19 cellular contexts compared by ENCODE assay signal in the genomic region with DNA sequence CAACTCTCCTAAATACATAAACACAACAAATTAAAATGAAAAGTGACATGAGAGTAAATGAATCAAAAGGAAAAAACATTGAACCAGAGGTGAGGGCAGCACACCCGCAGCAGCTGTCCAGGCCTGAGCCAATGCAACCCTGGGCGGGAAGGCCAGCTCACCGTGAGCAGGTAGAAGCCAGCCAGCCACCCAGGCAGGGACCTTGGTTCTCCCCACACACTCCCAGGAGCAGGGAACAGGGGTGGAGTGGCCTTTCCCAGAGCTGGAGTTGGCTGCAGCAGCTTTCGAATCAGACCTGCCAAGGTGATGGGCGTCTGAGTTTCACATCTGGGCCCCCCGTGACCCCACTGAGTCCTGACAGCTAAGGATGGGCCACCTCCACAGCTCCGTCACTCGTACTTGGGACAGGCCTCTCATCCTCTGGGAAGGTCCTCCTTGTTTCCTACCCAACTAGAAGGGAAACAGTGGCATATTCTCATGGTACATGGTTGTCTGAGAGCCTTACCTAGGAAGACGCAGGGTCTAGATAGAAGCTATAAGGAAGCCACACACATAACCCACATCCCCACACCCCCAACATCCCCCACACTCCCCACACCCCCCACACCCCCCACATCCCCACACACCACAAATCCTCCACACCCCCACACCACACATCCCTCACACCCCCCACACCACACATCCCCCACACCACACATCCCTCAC.
"Had no signal": no experiment of that assay in that cellular context is flagged by ENCODE, and none has a peak within 500 bp of the region (broad histone marks: within the 10 kb centered on the region; RNA-seq: fewer than 3 reads in every experiment).

No MANE protein-coding gene starts in this region.

- H3K9me3 Mint-ChIP-seq: activated CD4-positive, alpha-beta memory T cell treated with anti-CD3 and anti-CD28 coated beads, Interleukin-2, amount 10 ng/mL, durations not matched to agents 7 days and 5 days; activated naive CD4-positive, alpha-beta T cell treated with anti-CD3 and anti-CD28 coated beads, Interleukin-2, amount 10 ng/mL, durations not matched to agents 7 days and 5 days; activated naive CD8-positive, alpha-beta T cell treated with anti-CD3 and anti-CD28 coated beads, Interleukin-2, amount 50 U/mL, for 24 hours; activated T-cell treated with anti-CD3 and anti-CD28 coated beads, Interleukin-2, amount 50 U/mL, for 4 hours; brain; naive thymus-derived CD4-positive, alpha-beta T cell had no signal

- DNase-seq: activated CD4-positive, alpha-beta memory T cell treated with anti-CD3 and anti-CD28 coated beads, Interleukin-2, amount 10 ng/mL, durations not matched to agents 7 days and 5 days; activated CD4-positive, alpha-beta T cell treated with anti-CD3 and anti-CD28 coated beads for 48 hours; activated CD4-positive, CD25-positive, alpha-beta regulatory T cell; activated effector memory CD4-positive, alpha-beta T cell treated with Interleukin-2 at 50 U/mL for 16 hours; activated naive CD4-positive, alpha-beta T cell treated with anti-CD3 and anti-CD28 coated beads, Interleukin-2, amount 10 ng/mL, durations not matched to agents 7 days and 5 days; activated naive CD8-positive, alpha-beta T cell treated with anti-CD3 and anti-CD28 coated beads, Interleukin-2, amount 50 U/mL, for 24 hours; activated T-cell treated with anti-CD3 and anti-CD28 coated beads, Interleukin-2, amount 50 U/mL, for 4 hours; erythroblast; gastrocnemius medialis; heart right ventricle; left ventricle myocardium superior; naive thymus-derived CD4-positive, alpha-beta T cell; retina; stomach; T-helper 1 cell; T1000; trophoblast cell had no signal

- H3K9me3 ChIP-seq: gastrocnemius medialis, heart right ventricle, stomach, vagina had no signal

- H3K27me3 Mint-ChIP-seq: activated CD4-positive, alpha-beta memory T cell treated with anti-CD3 and anti-CD28 coated beads, Interleukin-2, amount 10 ng/mL, durations not matched to agents 7 days and 5 days; activated naive CD8-positive, alpha-beta T cell treated with anti-CD3 and anti-CD28 coated beads, Interleukin-2, amount 50 U/mL, for 24 hours; brain had no signal

- H3K4me1 Mint-ChIP-seq: activated CD4-positive, alpha-beta memory T cell treated with anti-CD3 and anti-CD28 coated beads, Interleukin-2, amount 10 ng/mL, durations not matched to agents 7 days and 5 days; activated naive CD4-positive, alpha-beta T cell treated with anti-CD3 and anti-CD28 coated beads, Interleukin-2, amount 10 ng/mL, durations not matched to agents 7 days and 5 days; activated naive CD8-positive, alpha-beta T cell treated with anti-CD3 and anti-CD28 coated beads, Interleukin-2, amount 50 U/mL, for 24 hours had no signal

- H3K4me1 ChIP-seq: gastrocnemius medialis, vagina had no signal

- H3K27ac Mint-ChIP-seq: activated CD4-positive, alpha-beta memory T cell treated with anti-CD3 and anti-CD28 coated beads, Interleukin-2, amount 10 ng/mL, durations not matched to agents 7 days and 5 days; activated naive CD4-positive, alpha-beta T cell treated with anti-CD3 and anti-CD28 coated beads, Interleukin-2, amount 10 ng/mL, durations not matched to agents 7 days and 5 days; activated naive CD8-positive, alpha-beta T cell treated with anti-CD3 and anti-CD28 coated beads, Interleukin-2, amount 50 U/mL, for 24 hours; naive thymus-derived CD4-positive, alpha-beta T cell had no signal

- H3K4me3 Mint-ChIP-seq: activated CD4-positive, alpha-beta memory T cell treated with anti-CD3 and anti-CD28 coated beads, Interleukin-2, amount 10 ng/mL, durations not matched to agents 7 days and 5 days; activated naive CD4-positive, alpha-beta T cell treated with anti-CD3 and anti-CD28 coated beads, Interleukin-2, amount 10 ng/mL, durations not matched to agents 7 days and 5 days; activated naive CD8-positive, alpha-beta T cell treated with anti-CD3 and anti-CD28 coated beads, Interleukin-2, amount 50 U/mL, for 24 hours; activated T-cell treated with anti-CD3 and anti-CD28 coated beads, Interleukin-2, amount 50 U/mL, for 4 hours; brain; naive thymus-derived CD4-positive, alpha-beta T cell had no signal

- H3K27ac ChIP-seq: gastrocnemius medialis, heart right ventricle, stomach, vagina had no signal

- H3K36me3 Mint-ChIP-seq: activated naive CD4-positive, alpha-beta T cell treated with anti-CD3 and anti-CD28 coated beads, Interleukin-2, amount 10 ng/mL, durations not matched to agents 7 days and 5 days; naive thymus-derived CD4-positive, alpha-beta T cell had no signal

- ATAC-seq: activated naive CD8-positive, alpha-beta T cell treated with anti-CD3 and anti-CD28 coated beads, Interleukin-2, amount 50 U/mL, for 24 hours; activated T-cell treated with anti-CD3 and anti-CD28 coated beads, Interleukin-2, amount 50 U/mL, for 4 hours; gastrocnemius medialis; left ventricle myocardium superior; naive thymus-derived CD4-positive, alpha-beta T cell had no signal

- H3K27me3 ChIP-seq: gastrocnemius medialis, heart right ventricle, stomach, vagina had no signal

- H3K36me3 ChIP-seq: gastrocnemius medialis, vagina had no signal

- H3K4me3 ChIP-seq: gastrocnemius medialis, heart right ventricle, stomach, vagina had no signal
